Comparison of ENCODE assay signal across 8 cellular contexts in the genomic region with DNA sequence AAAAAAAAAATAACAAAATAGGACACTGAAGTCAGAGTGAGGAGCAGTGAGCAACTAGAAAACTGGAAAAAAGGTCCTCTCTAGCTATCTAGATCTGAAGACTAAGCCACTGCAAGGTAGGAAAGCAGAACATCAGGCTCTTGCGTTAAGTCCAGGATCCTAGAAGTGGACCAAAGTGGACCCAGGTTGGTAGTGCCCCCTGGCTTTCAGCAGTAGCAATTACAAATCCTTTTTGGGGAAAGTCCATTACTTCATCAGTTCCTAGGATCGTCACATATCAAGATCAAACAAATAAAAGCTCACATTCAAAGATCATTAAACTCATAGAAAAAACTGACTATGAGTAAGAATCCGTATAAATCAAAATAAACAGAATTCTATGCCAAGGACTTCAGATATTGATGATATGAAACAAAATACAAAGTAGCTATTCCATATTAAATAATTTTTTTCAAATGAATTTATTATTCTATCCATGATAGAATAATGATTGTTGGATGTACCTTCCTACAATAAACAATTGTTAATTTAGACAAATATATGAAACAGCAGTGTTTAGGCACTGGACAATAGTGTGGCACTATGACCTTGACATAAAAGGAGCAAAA. TPM values are rescaled to one million over a fixed set of nuclear protein-coding genes. Genes with fewer than 3 reads are reported as not detected.
DNase-seq lines count a peak whose midpoint lies in the region; ATAC-seq, FAIRE-seq and TF ChIP-seq lines count a peak whose summit lies in the region.

No MANE protein-coding gene starts in this region.

- TF ChIP-seq CTCF in HCT116 (IDR thresholded peaks at IDR 0.05 in 2 of 3, conservative IDR thresholded peaks at IDR 0.05 in 1 of 3; ENCODE audit: borderline replicate concordance in 1 of 3, insufficient read depth in 1 of 3, low read depth in 2 of 3, low read length in 2 of 3) (peak; percentile 34 to 91 (median 84); a peak in 5 of 6 replicates), GM12878 (IDR thresholded peaks at IDR 0.05 in 2 of 3, conservative IDR thresholded peaks at IDR 0.05 in 1 of 3; ENCODE audit: control insufficient read depth in 2 of 3, extremely low read depth in 1 of 3, insufficient read depth in 1 of 3, low read depth in 3 of 3, low read length in 3 of 3) (peak; percentile 79 to 80 (median 80)), right atrium auricular region (IDR thresholded peaks at IDR 0.05) (peak; percentile 87 to 91), retinal pigment epithelial cell (conservative IDR thresholded peaks at IDR 0.05; ENCODE audit: low read depth, low read length) (peak; percentile 84)

- H3K9me3 ChIP-seq in HCT116 (ENCODE audit: control insufficient read depth in 1 of 2, insufficient read depth in 1 of 2, low read depth in 1 of 2, low read length in 2 of 2) (no peaks in the 10 kb centered on the region), GM12878 (replicated peaks; ENCODE audit: control insufficient read depth, insufficient read depth, low read length) (no peaks in the 10 kb centered on the region), right atrium auricular region (no peaks in the 10 kb centered on the region)

- BruUV-seq in HCT116 (replicated peaks; lab: Mats Ljungman, UMichigan), result no TSS peak
- BruUV-seq in GM12878 (replicated peaks; lab: Mats Ljungman, UMichigan), result no TSS peak

- SMC1A ChIA-PET in GM12878 (lab: Charles Lee; ENCODE audit: uncharacterized antibody, unreplicated experiment), result interaction anchor here (0.7 to 5.0 kb wide), 39 partner anchors 8 to 639 kb away, joined by 3 to 68 read pairs (median 5); no protein-coding TSS in a partner anchor

- H3K9me2 ChIP-seq in HCT116 (ENCODE audit: insufficient read depth), result no peaks in the 10 kb centered on the region

- peaks cover 7 to 40% of the 10 kb centered on the region in 2 experiments; a peak in 3 of 4 replicates for H3K4me1 ChIP-seq in HCT116 (ENCODE audit: control insufficient read depth in 1 of 2, insufficient read depth in 2 of 2, low read length in 2 of 2)
- peaks cover 4% of the 10 kb centered on the region; the same call in 1 of the 2 replicates for H3K4me1 ChIP-seq in GM12878 (ENCODE audit: control insufficient read depth, insufficient read depth, low read length)
- H3K4me1 ChIP-seq in right atrium auricular region, result peaks cover 0 to 10% of the 10 kb centered on the region in 2 donors

- intact Hi-C loops in HCT116 (cut with micrococcal nuclease), result no loop called here
- intact Hi-C loops in GM12878 (cut with micrococcal nuclease; ENCODE audit: unreplicated experiment), result loop anchor here (1.0 to 10.0 kb wide), 4 partner anchors 75 to 248 kb away; no protein-coding TSS in a partner anchor

- CTCF ChIA-PET in HCT116 (lab: Charles Lee), result interaction anchor here (0.6 to 2.6 kb wide), 27 partner anchors 9 to 1431 kb away, joined by 3 to 19 read pairs (median 3); no protein-coding TSS in a partner anchor
- CTCF ChIA-PET in GM12878 (lab: Yijun Ruan, JAX), result interaction anchor here (0.7 to 5.2 kb wide), 60 partner anchors 9 to 660 kb away, joined by 3 to 110 read pairs (median 5); no protein-coding TSS in a partner anchor

- no peak for FAIRE-seq in GM12878 (lab: Jason Lieb, UNC)

- no peak for TF ChIP-seq POLR2A in HCT116 (IDR thresholded peaks at IDR 0.05; ENCODE audit: borderline replicate concordance, extremely low read depth, insufficient read depth, insufficient read length)
- no peak for TF ChIP-seq POLR2A in GM12878 (IDR thresholded peaks at IDR 0.05; ENCODE audit: low read depth, low read length)

- H3K36me3 ChIP-seq in HCT116 (ENCODE audit: control insufficient read depth in 1 of 2, insufficient read depth in 2 of 2, low read length in 2 of 2) (no peaks in the 10 kb centered on the region), GM12878 (ENCODE audit: control insufficient read depth in 2 of 2, insufficient read depth in 2 of 2, low read length in 1 of 2) (no peaks in the 10 kb centered on the region), right atrium auricular region (no peaks in the 10 kb centered on the region)

- H3K27me3 ChIP-seq in HCT116 (ENCODE audit: insufficient read depth, low read length) (no peaks in the 10 kb centered on the region), GM12878 (replicated peaks in 1 of 2; ENCODE audit: control insufficient read depth in 2 of 2, insufficient read depth in 2 of 2, low read length in 1 of 2) (no peaks in the 10 kb centered on the region), right atrium auricular region (no peaks in the 10 kb centered on the region)

- POLR2A ChIA-PET in HCT116 (lab: Charles Lee) (interaction anchor here (1.0 kb wide), 1 partner anchor 44 kb away, joined by 3 read pairs; no protein-coding TSS in a partner anchor), GM12878 (lab: Charles Lee) (interaction anchor here (0.7 kb wide), 2 partner anchors 40 to 65 kb away, joined by 3 read pairs; no protein-coding TSS in a partner anchor)

- RAD21 ChIA-PET in HCT116 (lab: Charles Lee; ENCODE audit: low non-redundant PET in 1 of 2, low total read pairs in 2 of 2, uncharacterized antibody in 2 of 2, unreplicated experiment in 2 of 2) (interaction anchor here in 1 of 2 experiments (0.7 to 1.4 kb wide), 2 partner anchors 409 to 639 kb away, joined by 3 to 6 read pairs; no protein-coding TSS in a partner anchor), GM12878 (lab: Charles Lee; ENCODE audit: unreplicated experiment) (interaction anchor here (0.6 to 5.4 kb wide), 33 partner anchors 10 to 639 kb away, joined by 3 to 32 read pairs (median 3); no protein-coding TSS in a partner anchor)

- in situ Hi-C loops in GM12878 (cut with MboI), result loop anchor here (25.0 kb wide), 1 partner anchor 643 kb away; no protein-coding TSS in a partner anchor

- H3K4me3 ChIP-seq in HCT116 (replicated peaks in 1 of 2; ENCODE audit: low read depth in 1 of 2, low read length in 2 of 2) (no peak overlapping the region), GM12878 (no peak overlapping the region), right atrium auricular region (no peak overlapping the region), retinal pigment epithelial cell (ENCODE audit: low read length) (no peak overlapping the region)

- no peak overlapping the region for H3K9ac ChIP-seq in HCT116 (ENCODE audit: low read length)
- no peak overlapping the region for H3K9ac ChIP-seq in GM12878 (ENCODE audit: control insufficient read depth, insufficient read depth, low read length)

- 2% methylated on average over 3 of the region's 3 CpGs for WGBS in GM12878 (ENCODE audit: insufficient coverage, insufficient replicate concordance, low lambda C conversion rate, missing lambda C conversion rate)

- TF ChIP-seq RAD21 in HCT116 (IDR thresholded peaks at IDR 0.05; ENCODE audit: low read depth) (peak; percentile 63), GM12878 (IDR thresholded peaks at IDR 0.05; ENCODE audit: insufficient read depth, low read depth, low read length) (peak; percentile 74)

- H3K4me2 ChIP-seq in HCT116 (ENCODE audit: low read length), result peak overlapping the region; percentile 47
- H3K4me2 ChIP-seq in GM12878 (ENCODE audit: control insufficient read depth, insufficient read depth), result no peak overlapping the region

- no peak for TF ChIP-seq EP300 in GM12878 (IDR thresholded peaks at IDR 0.05; ENCODE audit: borderline replicate concordance in 1 of 2, control insufficient read depth in 1 of 2, low read depth in 2 of 2, low read length in 2 of 2)

- ATAC-seq in HCT116 (peak; percentile 78), GM12878 (peak; percentile 60), HG02763 (IDR thresholded peaks at IDR 0.05; ENCODE audit: unreplicated experiment) (no peak)

- H3K79me2 ChIP-seq in HCT116 (ENCODE audit: insufficient read depth, low read length) (no peaks in the 10 kb centered on the region; the same call in 1 of the 2 replicates), GM12878 (ENCODE audit: control insufficient read depth, insufficient read depth, low read length) (peaks cover 5% of the 10 kb centered on the region)

- peak; percentile 50 to 75 for DNase-seq in NCI-H2081 (lab: John Stamatoyannopoulos, UW)
- no peak for DNase-seq in NCI-H2081 treated with DMSO at 0.1 percent for 48 hours (lab: John Stamatoyannopoulos, UW)
- DNase-seq in HCT116 (ENCODE audit: low read depth, low spot score), result peak; percentile 60
- peak; percentile 68 for DNase-seq in NCI-H69 (lab: John Stamatoyannopoulos, UW)
- DNase-seq in GM12878 (ENCODE audit: low read depth, low spot score), result no peak
- DNase-seq in right atrium auricular region (ENCODE audit: low spot score), result peak; percentile 70
- DNase-seq in retinal pigment epithelial cell (ENCODE audit: low read depth), result peak; percentile 39

- H3K27ac ChIP-seq in HCT116 (ENCODE audit: low read depth, low read length) (no peak overlapping the region), GM12878 (ENCODE audit: control insufficient read depth, insufficient read depth) (no peak overlapping the region), right atrium auricular region (no peak overlapping the region)

- peak overlapping the region; percentile 89 for H2AFZ ChIP-seq in HCT116 (ENCODE audit: low read depth, low read length, poor library complexity, severe bottlenecking)
- no peak overlapping the region for H2AFZ ChIP-seq in GM12878 (ENCODE audit: control insufficient read depth, low read depth, low read length)

- H4K20me1 ChIP-seq in HCT116 (ENCODE audit: insufficient read depth) (no peaks in the 10 kb centered on the region), GM12878 (ENCODE audit: control insufficient read depth, insufficient read depth) (no peaks in the 10 kb centered on the region)

TF ChIP-seq in HCT116, 20 proteins besides CTCF, POLR2A, EP300 and RAD21 (continues in another document):
- TF ChIP-seq EZH2phosphoT487 (IDR thresholded peaks at IDR 0.05; ENCODE audit: borderline replicate concordance), result no peak

TF ChIP-seq in GM12878, 131 proteins besides CTCF, POLR2A, EP300 and RAD21 (continues in another document):
- no peak for TF ChIP-seq MTA3 (IDR thresholded peaks at IDR 0.05; ENCODE audit: borderline replicate concordance, low read length)

RNA-seq across cellular contexts. Expression of a gene that starts 6.5 kb away (rescaled TPM):
- 21.7 TPM for total RNA-seq in HCT116 (2021; ENCODE audit: unreplicated experiment)
- polyA plus RNA-seq in HCT116 (2012), result 3.5 and 4.4 TPM in 2 replicates
- 293 and 299 TPM in 2 replicates for total RNA-seq in GM12878 (2013; cell fraction: nucleolus; rRNA removed)
- 12.4 and 18.2 TPM in 2 replicates for total RNA-seq in GM12878 (2014; rRNA removed)
- total RNA-seq in GM12878 (2014; rRNA removed; fragmentation: Illumina TruSeq; extraction: Trizol), result 16.0 and 16.3 TPM in 2 replicates
- 14.4 and 15.4 TPM in 2 replicates for total RNA-seq in GM12878 (2021)
- polyA plus RNA-seq in GM12878 (2011; ENCODE audit: low read depth), result 3.8 TPM
- 23.0 and 37.1 TPM in 2 replicates for polyA plus RNA-seq in GM12878 (2011; rRNA removed)
- 7.1 and 9.3 TPM in 2 replicates for polyA plus RNA-seq in GM12878 (2011; cell fraction: cytosol; rRNA removed)
- polyA plus RNA-seq in GM12878 (2011; cell fraction: nucleus; rRNA removed), result 41.4 and 51.7 TPM in 2 replicates
- 7.5 and 8.9 TPM in 2 replicates for polyA plus RNA-seq in GM12878 (2012)
- polyA plus RNA-seq in GM12878 (2014; fragmentation: Illumina TruSeq; extraction: Trizol), result 7.9 and 11.1 TPM in 2 replicates
- 1 to 10 TPM; 2.7 to 5.4 TPM for polyA plus RNA-seq in GM12878 (2014; fragmentation: Nextera tagmentation; extraction: Ambion mirVana)
- polyA plus RNA-seq in GM12878 (2014; rRNA removed), result 4.6 and 5.3 TPM in 2 replicates
- 1 to 10 TPM; 4.9 to 5.8 TPM for polyA plus RNA-seq in GM12878 (2016; fragmentation: Nextera tagmentation; extraction: Ambion mirVana)
- 77.4 and 118 TPM in 2 replicates for polyA minus RNA-seq in GM12878 (2011; rRNA and poly(A)+ RNA removed)
- 13.0 and 14.6 TPM in 2 replicates for polyA minus RNA-seq in GM12878 (2011; cell fraction: cytosol; rRNA and poly(A)+ RNA removed)
- 82.8 and 110 TPM in 2 replicates for polyA minus RNA-seq in GM12878 (2011; cell fraction: nucleus; rRNA and poly(A)+ RNA removed)
- total RNA-seq in right atrium auricular region, result 10 to 100 TPM; 18.7 to 25.1 TPM

Comparison
In these comparisons a context has a peak if more than half of its experiments do, and no peak if none do; other contexts are left out.
1. DNase-seq: peak in NCI-H2081 (2 of 2), HCT116 (single experiment), NCI-H69 (single experiment), right atrium auricular region (single experiment) and retinal pigment epithelial cell (single experiment); none in NCI-H2081 treated with DMSO at 0.1 percent for 48 hours (single experiment) and GM12878 (single experiment).
2. Peak in every context shown above with its lines, with median percentiles within 50 percentile points of each other: CTCF ChIP-seq.